ENCODE assay signal across 13 cellular contexts in the genomic region with DNA sequence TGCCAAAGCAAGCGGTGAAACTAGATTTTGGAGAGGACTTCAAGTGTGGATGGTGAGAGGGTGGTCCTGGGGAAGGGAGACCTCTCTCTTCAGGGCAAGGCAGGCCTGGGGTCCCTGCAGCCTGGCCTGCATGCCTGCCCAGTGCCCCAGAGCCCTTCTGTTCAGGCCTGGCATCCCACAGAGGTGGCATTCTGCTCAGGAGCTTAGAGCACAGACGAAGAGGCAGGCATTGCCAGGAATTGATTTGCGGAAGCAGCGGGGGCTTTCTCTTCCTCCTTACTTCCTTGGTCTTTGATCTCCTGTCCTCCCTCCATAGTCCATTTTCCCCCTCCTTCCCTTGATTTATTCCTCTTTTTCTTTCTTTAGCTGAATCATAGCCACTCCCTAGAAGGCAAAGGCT. TPM values are rescaled to one million over a fixed set of nuclear protein-coding genes. Genes with fewer than 3 reads are reported as not detected.
DNase-seq lines count a peak whose midpoint lies in the region; ATAC-seq and TF ChIP-seq lines count a peak whose summit lies in the region.
"Had no signal": no experiment of that assay in that cellular context is flagged by ENCODE, and none has a peak within 500 bp of the region (broad histone marks: within the 10 kb centered on the region; RNA-seq: fewer than 3 reads in every experiment).

No MANE protein-coding gene starts in this region.

- in situ Hi-C loops in G401 (cut with HindIII; ENCODE audit: low sequenced_read_pairs) = loop anchor here (10.0 kb wide), 1 partner anchor 57 kb away; no protein-coding TSS in a partner anchor

- H2BK15ac ChIP-seq in mesendoderm (replicated peaks; ENCODE audit: low read depth) = no peak overlapping the region

- H3K27ac ChIP-seq in mesendoderm (ENCODE audit: low read depth, low read length) = no peak overlapping the region

- peak overlapping the region; percentile 15 for H2AK5ac ChIP-seq in mesendoderm (ENCODE audit: low read length)

- H3K27me3 ChIP-seq in mesendoderm (ENCODE audit: insufficient read depth, low read length, poor library complexity) = no peaks in the 10 kb centered on the region

- no peak overlapping the region for H3K4me2 ChIP-seq in mesendoderm (ENCODE audit: low read length)

- no peak overlapping the region for H3K18ac ChIP-seq in mesendoderm (ENCODE audit: low read length)

- H3K79me2 ChIP-seq in mesendoderm (ENCODE audit: control insufficient read depth, insufficient read depth, low read length) = no peaks in the 10 kb centered on the region

- no peak overlapping the region for H3K4me3 ChIP-seq in mesendoderm (ENCODE audit: low read length)

- peak overlapping the region; percentile 52 for H2BK5ac ChIP-seq in mesendoderm (ENCODE audit: low read length)

- WGBS in mesendoderm (ENCODE audit: extremely low coverage, insufficient coverage, low lambda C conversion rate) = no CpG with 5 or more reads among the region's 4 CpGs

- H4K5ac ChIP-seq in mesendoderm (ENCODE audit: low read length) = no peak overlapping the region

- H3K4me1 ChIP-seq in mesendoderm (ENCODE audit: control insufficient read depth, low read depth, low read length) = peaks cover 12% of the 10 kb centered on the region

- no peak overlapping the region for H3K23ac ChIP-seq in mesendoderm (ENCODE audit: low read length)

- H2BK120ac ChIP-seq in mesendoderm (ENCODE audit: low read depth, low read length) = no peak overlapping the region

- no peak overlapping the region for H4K8ac ChIP-seq in mesendoderm (ENCODE audit: low read depth, low read length)

- no peak overlapping the region for H3K9ac ChIP-seq in mesendoderm (ENCODE audit: low read length)

- intact Hi-C loops in posterior vena cava (cut with DNase I) = no loop called here

- DNase-seq in G401 (ENCODE audit: low spot score) (peak; percentile 68), cerebellar cortex (ENCODE audit: low spot score) (peak; percentile 58), mesendoderm (no peak), posterior vena cava (ENCODE audit: low spot score) (peak; percentile 29), HCEC 1CT (no peak)
- no peak for DNase-seq in activated T-cell treated with anti-CD3 and anti-CD28 coated beads, Interleukin-2, amount 50 U/mL, for 1 hour
- DNase-seq: CD4-positive, CD25-positive, alpha-beta regulatory T cell; DMS53; H7 had no signal

- ATAC-seq in SK-N-SH treated with all-trans-retinoic acid at 6 μM for 48 hours = no peak

- no peak overlapping the region for H3K4ac ChIP-seq in mesendoderm (ENCODE audit: low read depth, low read length)

- H3K79me1 ChIP-seq in mesendoderm (ENCODE audit: low read length) = no peaks in the 10 kb centered on the region

- H3K36me3 ChIP-seq in mesendoderm (ENCODE audit: control insufficient read depth, insufficient read depth, low read length) = no peaks in the 10 kb centered on the region

- H3K56ac ChIP-seq in mesendoderm (ENCODE audit: low read length) = peak overlapping the region; percentile 65

TF ChIP-seq in SK-N-SH treated with all-trans-retinoic acid at 6 μM for 48 hours, 23 proteins besides CTCF, POLR2A, EP300 and RAD21:
- no peak for TF ChIP-seq GLIS3 (CRISPR knock-in tag; IDR thresholded peaks at IDR 0.05)
- no peak for TF ChIP-seq ARNTL (CRISPR knock-in tag; IDR thresholded peaks at IDR 0.05; ENCODE audit: borderline replicate concordance, low read depth)
- TF ChIP-seq, protein P1, sequence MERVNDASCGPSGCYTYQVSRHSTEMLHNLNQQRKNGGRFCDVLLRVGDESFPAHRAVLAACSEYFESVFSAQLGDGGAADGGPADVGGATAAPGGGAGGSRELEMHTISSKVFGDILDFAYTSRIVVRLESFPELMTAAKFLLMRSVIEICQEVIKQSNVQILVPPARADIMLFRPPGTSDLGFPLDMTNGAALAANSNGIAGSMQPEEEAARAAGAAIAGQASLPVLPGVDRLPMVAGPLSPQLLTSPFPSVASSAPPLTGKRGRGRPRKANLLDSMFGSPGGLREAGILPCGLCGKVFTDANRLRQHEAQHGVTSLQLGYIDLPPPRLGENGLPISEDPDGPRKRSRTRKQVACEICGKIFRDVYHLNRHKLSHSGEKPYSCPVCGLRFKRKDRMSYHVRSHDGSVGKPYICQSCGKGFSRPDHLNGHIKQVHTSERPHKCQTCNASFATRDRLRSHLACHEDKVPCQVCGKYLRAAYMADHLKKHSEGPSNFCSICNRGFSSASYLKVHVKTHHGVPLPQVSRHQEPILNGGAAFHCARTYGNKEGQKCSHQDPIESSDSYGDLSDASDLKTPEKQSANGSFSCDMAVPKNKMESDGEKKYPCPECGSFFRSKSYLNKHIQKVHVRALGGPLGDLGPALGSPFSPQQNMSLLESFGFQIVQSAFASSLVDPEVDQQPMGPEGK (CRISPR knock-in tag; IDR thresholded peaks at IDR 0.05; ENCODE audit: borderline replicate concordance) = no peak
- no peak for TF ChIP-seq ISL1 (CRISPR knock-in tag; IDR thresholded peaks at IDR 0.05)
- TF ChIP-seq, protein P2, sequence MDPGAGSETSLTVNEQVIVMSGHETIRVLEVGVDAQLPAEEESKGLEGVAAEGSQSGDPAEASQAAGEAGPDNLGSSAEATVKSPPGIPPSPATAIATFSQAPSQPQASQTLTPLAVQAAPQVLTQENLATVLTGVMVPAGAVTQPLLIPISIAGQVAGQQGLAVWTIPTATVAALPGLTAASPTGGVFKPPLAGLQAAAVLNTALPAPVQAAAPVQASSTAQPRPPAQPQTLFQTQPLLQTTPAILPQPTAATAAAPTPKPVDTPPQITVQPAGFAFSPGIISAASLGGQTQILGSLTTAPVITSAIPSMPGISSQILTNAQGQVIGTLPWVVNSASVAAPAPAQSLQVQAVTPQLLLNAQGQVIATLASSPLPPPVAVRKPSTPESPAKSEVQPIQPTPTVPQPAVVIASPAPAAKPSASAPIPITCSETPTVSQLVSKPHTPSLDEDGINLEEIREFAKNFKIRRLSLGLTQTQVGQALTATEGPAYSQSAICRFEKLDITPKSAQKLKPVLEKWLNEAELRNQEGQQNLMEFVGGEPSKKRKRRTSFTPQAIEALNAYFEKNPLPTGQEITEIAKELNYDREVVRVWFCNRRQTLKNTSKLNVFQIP (CRISPR knock-in tag; IDR thresholded peaks at IDR 0.05; ENCODE audit: borderline replicate concordance, low read depth) = no peak
- no peak for TF ChIP-seq SNAI2 (CRISPR knock-in tag; IDR thresholded peaks at IDR 0.05)
- no peak for TF ChIP-seq PPARA (CRISPR knock-in tag; IDR thresholded peaks at IDR 0.05; ENCODE audit: borderline replicate concordance)
- TF ChIP-seq, protein P3, sequence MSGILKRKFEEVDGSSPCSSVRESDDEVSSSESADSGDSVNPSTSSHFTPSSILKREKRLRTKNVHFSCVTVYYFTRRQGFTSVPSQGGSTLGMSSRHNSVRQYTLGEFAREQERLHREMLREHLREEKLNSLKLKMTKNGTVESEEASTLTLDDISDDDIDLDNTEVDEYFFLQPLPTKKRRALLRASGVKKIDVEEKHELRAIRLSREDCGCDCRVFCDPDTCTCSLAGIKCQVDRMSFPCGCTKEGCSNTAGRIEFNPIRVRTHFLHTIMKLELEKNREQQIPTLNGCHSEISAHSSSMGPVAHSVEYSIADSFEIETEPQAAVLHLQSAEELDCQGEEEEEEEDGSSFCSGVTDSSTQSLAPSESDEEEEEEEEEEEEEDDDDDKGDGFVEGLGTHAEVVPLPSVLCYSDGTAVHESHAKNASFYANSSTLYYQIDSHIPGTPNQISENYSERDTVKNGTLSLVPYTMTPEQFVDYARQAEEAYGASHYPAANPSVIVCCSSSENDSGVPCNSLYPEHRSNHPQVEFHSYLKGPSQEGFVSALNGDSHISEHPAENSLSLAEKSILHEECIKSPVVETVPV (CRISPR knock-in tag; IDR thresholded peaks at IDR 0.05) = no peak
- TF ChIP-seq ESRRG (CRISPR knock-in tag; IDR thresholded peaks at IDR 0.05) = no peak
- no peak for TF ChIP-seq OSR1 (CRISPR knock-in tag; IDR thresholded peaks at IDR 0.05)
- TF ChIP-seq RARB (CRISPR knock-in tag; IDR thresholded peaks at IDR 0.05) = no peak
- no peak for TF ChIP-seq CSDC2 (CRISPR knock-in tag; IDR thresholded peaks at IDR 0.05)
- no peak for TF ChIP-seq TCF4 (CRISPR knock-in tag; IDR thresholded peaks at IDR 0.05; ENCODE audit: borderline replicate concordance)
- no peak for TF ChIP-seq TOX (CRISPR knock-in tag; IDR thresholded peaks at IDR 0.05; ENCODE audit: borderline replicate concordance)
- no peak for TF ChIP-seq ZNF8 (CRISPR knock-in tag; IDR thresholded peaks at IDR 0.05)
- no peak for TF ChIP-seq ZNF565 (CRISPR knock-in tag; conservative IDR thresholded peaks at IDR 0.05; ENCODE audit: low read depth)
- no peak for TF ChIP-seq BACH2 (CRISPR knock-in tag; IDR thresholded peaks at IDR 0.05; ENCODE audit: borderline replicate concordance)
- TF ChIP-seq, protein P4, sequence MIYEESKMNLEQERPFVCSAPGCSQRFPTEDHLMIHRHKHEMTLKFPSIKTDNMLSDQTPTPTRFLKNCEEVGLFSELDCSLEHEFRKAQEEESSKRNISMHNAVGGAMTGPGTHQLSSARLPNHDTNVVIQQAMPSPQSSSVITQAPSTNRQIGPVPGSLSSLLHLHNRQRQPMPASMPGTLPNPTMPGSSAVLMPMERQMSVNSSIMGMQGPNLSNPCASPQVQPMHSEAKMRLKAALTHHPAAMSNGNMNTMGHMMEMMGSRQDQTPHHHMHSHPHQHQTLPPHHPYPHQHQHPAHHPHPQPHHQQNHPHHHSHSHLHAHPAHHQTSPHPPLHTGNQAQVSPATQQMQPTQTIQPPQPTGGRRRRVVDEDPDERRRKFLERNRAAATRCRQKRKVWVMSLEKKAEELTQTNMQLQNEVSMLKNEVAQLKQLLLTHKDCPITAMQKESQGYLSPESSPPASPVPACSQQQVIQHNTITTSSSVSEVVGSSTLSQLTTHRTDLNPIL (CRISPR knock-in tag; IDR thresholded peaks at IDR 0.05; ENCODE audit: low read depth) = no peak
- no peak for TF ChIP-seq ZC3H10 (CRISPR knock-in tag; IDR thresholded peaks at IDR 0.05)

RNA-seq across cellular contexts. Expression of a gene that starts 15.4 kb away (rescaled TPM):
- 4.7 TPM in 1 of 2 replicates, not detected in the other for total RNA-seq in G401 (2014; rRNA removed; shearing (Covaris generic))
- polyA plus RNA-seq in mesendoderm (2013, experiment 1 of 2) = 10.3 TPM
- polyA plus RNA-seq in mesendoderm (2013, experiment 2 of 2) = 10.9 TPM
- 1 to 10 TPM; 1.2 to 2.1 TPM for total RNA-seq in posterior vena cava

RNA-seq across cellular contexts. Expression of a gene that starts 21.7 kb away (rescaled TPM):
- not detected in 2 replicates for total RNA-seq in G401 (2014; rRNA removed; shearing (Covaris generic))
- polyA plus RNA-seq in mesendoderm (2013, experiment 1 of 2) = 0.31 TPM
- polyA plus RNA-seq in mesendoderm (2013, experiment 2 of 2) = 0.36 TPM
- total RNA-seq in posterior vena cava = not detected
- total RNA-seq: HT-29 had no signal
- polyA plus RNA-seq: AG04450, BJ had no signal

Comparison
In these comparisons a context has a peak if more than half of its experiments do, and no peak if none do; other contexts are left out.
1. DNase-seq: peak in G401 (single experiment), cerebellar cortex (single experiment) and posterior vena cava (single experiment); none in mesendoderm (single experiment), HCEC 1CT (single experiment) and activated T-cell treated with anti-CD3 and anti-CD28 coated beads, Interleukin-2, amount 50 U/mL, for 1 hour (single experiment).